Comparison of ENCODE assay signal across 1 cellular context in the genomic region with DNA sequence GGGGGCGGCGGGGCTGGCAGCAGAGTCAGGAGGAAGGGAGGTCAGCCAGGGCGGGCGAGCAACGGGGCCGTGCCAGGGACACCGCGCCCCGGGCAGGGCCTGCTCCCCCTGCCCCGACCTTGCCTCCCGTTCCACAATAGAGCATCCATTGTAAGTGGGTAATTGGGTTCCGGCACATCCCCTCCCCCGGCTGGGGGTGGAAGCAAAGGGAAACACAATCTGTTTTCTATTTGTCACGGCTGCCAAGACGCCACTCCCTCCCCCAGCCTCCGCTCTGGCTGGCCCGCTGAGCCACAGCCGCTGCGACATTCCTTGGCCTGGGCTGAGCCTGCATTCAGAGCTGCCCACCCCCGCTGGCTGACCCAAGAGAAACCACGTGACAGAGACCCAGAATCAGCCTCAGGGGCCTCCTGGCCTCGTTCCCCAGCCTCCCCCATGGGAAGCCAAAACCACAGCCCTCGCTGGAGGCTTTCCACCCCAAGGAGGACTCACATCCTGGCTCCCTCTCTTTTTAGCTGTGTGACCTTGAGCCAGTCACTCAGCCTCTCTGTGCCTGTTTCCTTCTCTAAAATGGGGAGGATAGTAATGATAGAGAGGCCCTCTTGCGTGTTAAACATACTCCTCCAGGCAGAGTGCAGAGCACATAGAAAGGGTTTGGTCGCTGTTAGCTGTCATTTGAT.
TF ChIP-seq lines count a peak whose summit lies in the region.

No MANE protein-coding gene starts in this region.

TF ChIP-seq in K562, 482 proteins besides CTCF, POLR2A, EP300 and RAD21 (continued from another document and continues in another):
- TF ChIP-seq, protein P1, sequence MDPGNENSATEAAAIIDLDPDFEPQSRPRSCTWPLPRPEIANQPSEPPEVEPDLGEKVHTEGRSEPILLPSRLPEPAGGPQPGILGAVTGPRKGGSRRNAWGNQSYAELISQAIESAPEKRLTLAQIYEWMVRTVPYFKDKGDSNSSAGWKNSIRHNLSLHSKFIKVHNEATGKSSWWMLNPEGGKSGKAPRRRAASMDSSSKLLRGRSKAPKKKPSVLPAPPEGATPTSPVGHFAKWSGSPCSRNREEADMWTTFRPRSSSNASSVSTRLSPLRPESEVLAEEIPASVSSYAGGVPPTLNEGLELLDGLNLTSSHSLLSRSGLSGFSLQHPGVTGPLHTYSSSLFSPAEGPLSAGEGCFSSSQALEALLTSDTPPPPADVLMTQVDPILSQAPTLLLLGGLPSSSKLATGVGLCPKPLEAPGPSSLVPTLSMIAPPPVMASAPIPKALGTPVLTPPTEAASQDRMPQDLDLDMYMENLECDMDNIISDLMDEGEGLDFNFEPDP (CRISPR knock-in tag; IDR thresholded peaks at IDR 0.05) = no peak
- no peak for TF ChIP-seq ZEB2 (IDR thresholded peaks at IDR 0.05)
- no peak for TF ChIP-seq ZNF444 (CRISPR knock-in tag; IDR thresholded peaks at IDR 0.05)
- TF ChIP-seq KLF1 (tag; IDR thresholded peaks at IDR 0.05) = no peak
- TF ChIP-seq ZNF133 (CRISPR knock-in tag; IDR thresholded peaks at IDR 0.05) = no peak
- no peak for TF ChIP-seq E2F3 (CRISPR knock-in tag; IDR thresholded peaks at IDR 0.05)
- TF ChIP-seq ZNF561 (CRISPR knock-in tag; conservative IDR thresholded peaks at IDR 0.05) = no peak
- TF ChIP-seq, protein P2, sequence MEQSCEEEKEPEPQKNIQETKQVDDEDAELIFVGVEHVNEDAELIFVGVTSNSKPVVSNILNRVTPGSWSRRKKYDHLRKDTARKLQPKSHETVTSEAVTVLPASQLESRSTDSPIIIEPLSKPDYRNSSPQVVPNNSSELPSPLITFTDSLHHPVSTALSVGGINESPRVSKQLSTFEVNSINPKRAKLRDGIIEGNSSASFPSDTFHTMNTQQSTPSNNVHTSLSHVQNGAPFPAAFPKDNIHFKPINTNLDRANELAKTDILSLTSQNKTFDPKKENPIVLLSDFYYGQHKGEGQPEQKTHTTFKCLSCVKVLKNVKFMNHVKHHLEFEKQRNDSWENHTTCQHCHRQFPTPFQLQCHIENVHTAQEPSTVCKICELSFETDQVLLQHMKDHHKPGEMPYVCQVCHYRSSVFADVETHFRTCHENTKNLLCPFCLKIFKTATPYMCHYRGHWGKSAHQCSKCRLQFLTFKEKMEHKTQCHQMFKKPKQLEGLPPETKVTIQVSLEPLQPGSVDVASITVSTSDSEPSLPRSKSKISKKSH (CRISPR knock-in tag; IDR thresholded peaks at IDR 0.05) = no peak
- TF ChIP-seq DNMT1 (IDR thresholded peaks at IDR 0.05) = no peak
- no peak for TF ChIP-seq TFAM (CRISPR knock-in tag; conservative IDR thresholded peaks at IDR 0.05)
- peak; percentile 54; the same call in 1 of the 2 replicates for TF ChIP-seq PTBP1 (IDR thresholded peaks at IDR 0.05; ENCODE audit: low read depth, low read length)
- no peak for TF ChIP-seq ZNF77 (CRISPR knock-in tag; IDR thresholded peaks at IDR 0.05)
- TF ChIP-seq, protein P3, sequence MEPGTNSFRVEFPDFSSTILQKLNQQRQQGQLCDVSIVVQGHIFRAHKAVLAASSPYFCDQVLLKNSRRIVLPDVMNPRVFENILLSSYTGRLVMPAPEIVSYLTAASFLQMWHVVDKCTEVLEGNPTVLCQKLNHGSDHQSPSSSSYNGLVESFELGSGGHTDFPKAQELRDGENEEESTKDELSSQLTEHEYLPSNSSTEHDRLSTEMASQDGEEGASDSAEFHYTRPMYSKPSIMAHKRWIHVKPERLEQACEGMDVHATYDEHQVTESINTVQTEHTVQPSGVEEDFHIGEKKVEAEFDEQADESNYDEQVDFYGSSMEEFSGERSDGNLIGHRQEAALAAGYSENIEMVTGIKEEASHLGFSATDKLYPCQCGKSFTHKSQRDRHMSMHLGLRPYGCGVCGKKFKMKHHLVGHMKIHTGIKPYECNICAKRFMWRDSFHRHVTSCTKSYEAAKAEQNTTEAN (CRISPR knock-in tag; IDR thresholded peaks at IDR 0.05) = no peak
- TF ChIP-seq HDAC1 (IDR thresholded peaks at IDR 0.05) = 0 out of 4 replicates have a peak, but pooled peaks have one; percentile 20 to 33
- TF ChIP-seq, protein P4, sequence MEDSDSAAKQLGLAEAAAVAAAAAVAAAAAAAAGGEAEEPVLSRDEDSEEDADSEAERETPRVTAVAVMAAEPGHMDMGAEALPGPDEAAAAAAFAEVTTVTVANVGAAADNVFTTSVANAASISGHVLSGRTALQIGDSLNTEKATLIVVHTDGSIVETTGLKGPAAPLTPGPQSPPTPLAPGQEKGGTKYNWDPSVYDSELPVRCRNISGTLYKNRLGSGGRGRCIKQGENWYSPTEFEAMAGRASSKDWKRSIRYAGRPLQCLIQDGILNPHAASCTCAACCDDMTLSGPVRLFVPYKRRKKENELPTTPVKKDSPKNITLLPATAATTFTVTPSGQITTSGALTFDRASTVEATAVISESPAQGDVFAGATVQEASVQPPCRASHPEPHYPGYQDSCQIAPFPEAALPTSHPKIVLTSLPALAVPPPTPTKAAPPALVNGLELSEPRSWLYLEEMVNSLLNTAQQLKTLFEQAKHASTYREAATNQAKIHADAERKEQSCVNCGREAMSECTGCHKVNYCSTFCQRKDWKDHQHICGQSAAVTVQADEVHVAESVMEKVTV (CRISPR knock-in tag; IDR thresholded peaks at IDR 0.05) = no peak
- TF ChIP-seq POLR3A (IDR thresholded peaks at IDR 0.05; ENCODE audit: borderline replicate concordance, extremely low read depth, insufficient read depth, insufficient read length) = no peak
- no peak for TF ChIP-seq IRF2 (CRISPR knock-in tag; IDR thresholded peaks at IDR 0.05)
- no peak for TF ChIP-seq DIDO1 (tag; IDR thresholded peaks at IDR 0.05; ENCODE audit: low read depth)
- 0 out of 2 replicates have a peak, but pooled peaks have one; percentile 15 for TF ChIP-seq SMAD4 (CRISPR knock-in tag; conservative IDR thresholded peaks at IDR 0.05)
- no peak for TF ChIP-seq ETV1 (tag; conservative IDR thresholded peaks at IDR 0.05; ENCODE audit: low read depth)
- no peak for TF ChIP-seq SIN3B (IDR thresholded peaks at IDR 0.05; ENCODE audit: low read depth)
- TF ChIP-seq COPS2 (conservative IDR thresholded peaks at IDR 0.05) = no peak
- no peak for TF ChIP-seq ZNF699 (CRISPR knock-in tag; IDR thresholded peaks at IDR 0.05; ENCODE audit: insufficient replicate concordance)
- TF ChIP-seq PHF8 (IDR thresholded peaks at IDR 0.05; ENCODE audit: borderline replicate concordance, low read length) = no peak
- TF ChIP-seq ZKSCAN8 (CRISPR knock-in tag; IDR thresholded peaks at IDR 0.05) = no peak
- TF ChIP-seq RBM22 (IDR thresholded peaks at IDR 0.05; ENCODE audit: low read depth, low read length, poor library complexity, severe bottlenecking) = no peak
- TF ChIP-seq NBN (IDR thresholded peaks at IDR 0.05; ENCODE audit: low read depth) = no peak
- no peak for TF ChIP-seq CREBBP (IDR thresholded peaks at IDR 0.05; ENCODE audit: low read depth, low read length)
- TF ChIP-seq SMARCE1 (IDR thresholded peaks at IDR 0.05) = no peak
- TF ChIP-seq NCOA2 (IDR thresholded peaks at IDR 0.05; ENCODE audit: partially characterized antibody in 2 of 2) = no peak
- peak; percentile 99 for TF ChIP-seq BCOR (IDR thresholded peaks at IDR 0.05)
- TF ChIP-seq, protein P5, sequence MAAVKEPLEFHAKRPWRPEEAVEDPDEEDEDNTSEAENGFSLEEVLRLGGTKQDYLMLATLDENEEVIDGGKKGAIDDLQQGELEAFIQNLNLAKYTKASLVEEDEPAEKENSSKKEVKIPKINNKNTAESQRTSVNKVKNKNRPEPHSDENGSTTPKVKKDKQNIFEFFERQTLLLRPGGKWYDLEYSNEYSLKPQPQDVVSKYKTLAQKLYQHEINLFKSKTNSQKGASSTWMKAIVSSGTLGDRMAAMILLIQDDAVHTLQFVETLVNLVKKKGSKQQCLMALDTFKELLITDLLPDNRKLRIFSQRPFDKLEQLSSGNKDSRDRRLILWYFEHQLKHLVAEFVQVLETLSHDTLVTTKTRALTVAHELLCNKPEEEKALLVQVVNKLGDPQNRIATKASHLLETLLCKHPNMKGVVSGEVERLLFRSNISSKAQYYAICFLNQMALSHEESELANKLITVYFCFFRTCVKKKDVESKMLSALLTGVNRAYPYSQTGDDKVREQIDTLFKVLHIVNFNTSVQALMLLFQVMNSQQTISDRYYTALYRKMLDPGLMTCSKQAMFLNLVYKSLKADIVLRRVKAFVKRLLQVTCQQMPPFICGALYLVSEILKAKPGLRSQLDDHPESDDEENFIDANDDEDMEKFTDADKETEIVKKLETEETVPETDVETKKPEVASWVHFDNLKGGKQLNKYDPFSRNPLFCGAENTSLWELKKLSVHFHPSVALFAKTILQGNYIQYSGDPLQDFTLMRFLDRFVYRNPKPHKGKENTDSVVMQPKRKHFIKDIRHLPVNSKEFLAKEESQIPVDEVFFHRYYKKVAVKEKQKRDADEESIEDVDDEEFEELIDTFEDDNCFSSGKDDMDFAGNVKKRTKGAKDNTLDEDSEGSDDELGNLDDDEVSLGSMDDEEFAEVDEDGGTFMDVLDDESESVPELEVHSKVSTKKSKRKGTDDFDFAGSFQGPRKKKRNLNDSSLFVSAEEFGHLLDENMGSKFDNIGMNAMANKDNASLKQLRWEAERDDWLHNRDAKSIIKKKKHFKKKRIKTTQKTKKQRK (IDR thresholded peaks at IDR 0.05; ENCODE audit: borderline replicate concordance, low read depth, low read length) = no peak
- peak; percentile 73; the same call in 1 of the 2 replicates for TF ChIP-seq HDGF (IDR thresholded peaks at IDR 0.05)
- TF ChIP-seq, protein P6, sequence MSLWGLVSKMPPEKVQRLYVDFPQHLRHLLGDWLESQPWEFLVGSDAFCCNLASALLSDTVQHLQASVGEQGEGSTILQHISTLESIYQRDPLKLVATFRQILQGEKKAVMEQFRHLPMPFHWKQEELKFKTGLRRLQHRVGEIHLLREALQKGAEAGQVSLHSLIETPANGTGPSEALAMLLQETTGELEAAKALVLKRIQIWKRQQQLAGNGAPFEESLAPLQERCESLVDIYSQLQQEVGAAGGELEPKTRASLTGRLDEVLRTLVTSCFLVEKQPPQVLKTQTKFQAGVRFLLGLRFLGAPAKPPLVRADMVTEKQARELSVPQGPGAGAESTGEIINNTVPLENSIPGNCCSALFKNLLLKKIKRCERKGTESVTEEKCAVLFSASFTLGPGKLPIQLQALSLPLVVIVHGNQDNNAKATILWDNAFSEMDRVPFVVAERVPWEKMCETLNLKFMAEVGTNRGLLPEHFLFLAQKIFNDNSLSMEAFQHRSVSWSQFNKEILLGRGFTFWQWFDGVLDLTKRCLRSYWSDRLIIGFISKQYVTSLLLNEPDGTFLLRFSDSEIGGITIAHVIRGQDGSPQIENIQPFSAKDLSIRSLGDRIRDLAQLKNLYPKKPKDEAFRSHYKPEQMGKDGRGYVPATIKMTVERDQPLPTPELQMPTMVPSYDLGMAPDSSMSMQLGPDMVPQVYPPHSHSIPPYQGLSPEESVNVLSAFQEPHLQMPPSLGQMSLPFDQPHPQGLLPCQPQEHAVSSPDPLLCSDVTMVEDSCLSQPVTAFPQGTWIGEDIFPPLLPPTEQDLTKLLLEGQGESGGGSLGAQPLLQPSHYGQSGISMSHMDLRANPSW (CRISPR knock-in tag; IDR thresholded peaks at IDR 0.05) = no peak
- TF ChIP-seq RUNX1 (IDR thresholded peaks at IDR 0.05; ENCODE audit: low read depth) = no peak
- no peak for TF ChIP-seq ILK (tag; IDR thresholded peaks at IDR 0.05; ENCODE audit: borderline replicate concordance, low read depth)
- peak; percentile 69 for TF ChIP-seq CBFA2T2 (conservative IDR thresholded peaks at IDR 0.05)
- TF ChIP-seq, protein P7, sequence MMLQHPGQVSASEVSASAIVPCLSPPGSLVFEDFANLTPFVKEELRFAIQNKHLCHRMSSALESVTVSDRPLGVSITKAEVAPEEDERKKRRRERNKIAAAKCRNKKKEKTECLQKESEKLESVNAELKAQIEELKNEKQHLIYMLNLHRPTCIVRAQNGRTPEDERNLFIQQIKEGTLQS (IDR thresholded peaks at IDR 0.05) = no peak
- TF ChIP-seq, protein P7 (CRISPR knock-in tag; conservative IDR thresholded peaks at IDR 0.05) = no peak
- TF ChIP-seq JUN (IDR thresholded peaks at IDR 0.05; ENCODE audit: borderline replicate concordance, low read depth, low read length) = no peak
- TF ChIP-seq JUN (CRISPR knock-in tag; IDR thresholded peaks at IDR 0.05; ENCODE audit: borderline replicate concordance) = no peak
- TF ChIP-seq, protein P8, sequence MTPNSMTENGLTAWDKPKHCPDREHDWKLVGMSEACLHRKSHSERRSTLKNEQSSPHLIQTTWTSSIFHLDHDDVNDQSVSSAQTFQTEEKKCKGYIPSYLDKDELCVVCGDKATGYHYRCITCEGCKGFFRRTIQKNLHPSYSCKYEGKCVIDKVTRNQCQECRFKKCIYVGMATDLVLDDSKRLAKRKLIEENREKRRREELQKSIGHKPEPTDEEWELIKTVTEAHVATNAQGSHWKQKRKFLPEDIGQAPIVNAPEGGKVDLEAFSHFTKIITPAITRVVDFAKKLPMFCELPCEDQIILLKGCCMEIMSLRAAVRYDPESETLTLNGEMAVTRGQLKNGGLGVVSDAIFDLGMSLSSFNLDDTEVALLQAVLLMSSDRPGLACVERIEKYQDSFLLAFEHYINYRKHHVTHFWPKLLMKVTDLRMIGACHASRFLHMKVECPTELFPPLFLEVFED (CRISPR knock-in tag; conservative IDR thresholded peaks at IDR 0.05) = no peak
- peak; percentile 92 for TF ChIP-seq RAD51 (IDR thresholded peaks at IDR 0.05; ENCODE audit: borderline replicate concordance, low read depth)
- no peak for TF ChIP-seq HNRNPL (IDR thresholded peaks at IDR 0.05; ENCODE audit: low read depth, low read length)
- no peak for TF ChIP-seq NR4A1 (CRISPR knock-in tag; IDR thresholded peaks at IDR 0.05)
- TF ChIP-seq NR4A1 (tag; IDR thresholded peaks at IDR 0.05) = no peak
- TF ChIP-seq, protein P9, sequence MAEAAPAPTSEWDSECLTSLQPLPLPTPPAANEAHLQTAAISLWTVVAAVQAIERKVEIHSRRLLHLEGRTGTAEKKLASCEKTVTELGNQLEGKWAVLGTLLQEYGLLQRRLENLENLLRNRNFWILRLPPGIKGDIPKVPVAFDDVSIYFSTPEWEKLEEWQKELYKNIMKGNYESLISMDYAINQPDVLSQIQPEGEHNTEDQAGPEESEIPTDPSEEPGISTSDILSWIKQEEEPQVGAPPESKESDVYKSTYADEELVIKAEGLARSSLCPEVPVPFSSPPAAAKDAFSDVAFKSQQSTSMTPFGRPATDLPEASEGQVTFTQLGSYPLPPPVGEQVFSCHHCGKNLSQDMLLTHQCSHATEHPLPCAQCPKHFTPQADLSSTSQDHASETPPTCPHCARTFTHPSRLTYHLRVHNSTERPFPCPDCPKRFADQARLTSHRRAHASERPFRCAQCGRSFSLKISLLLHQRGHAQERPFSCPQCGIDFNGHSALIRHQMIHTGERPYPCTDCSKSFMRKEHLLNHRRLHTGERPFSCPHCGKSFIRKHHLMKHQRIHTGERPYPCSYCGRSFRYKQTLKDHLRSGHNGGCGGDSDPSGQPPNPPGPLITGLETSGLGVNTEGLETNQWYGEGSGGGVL (CRISPR knock-in tag; IDR thresholded peaks at IDR 0.05) = no peak
- TF ChIP-seq PCBP1 (IDR thresholded peaks at IDR 0.05; ENCODE audit: low read depth, low read length, poor library complexity, severe bottlenecking) = peak; percentile 55
